Comparison of ENCODE assay signal across 1 cellular context in the genomic region with DNA sequence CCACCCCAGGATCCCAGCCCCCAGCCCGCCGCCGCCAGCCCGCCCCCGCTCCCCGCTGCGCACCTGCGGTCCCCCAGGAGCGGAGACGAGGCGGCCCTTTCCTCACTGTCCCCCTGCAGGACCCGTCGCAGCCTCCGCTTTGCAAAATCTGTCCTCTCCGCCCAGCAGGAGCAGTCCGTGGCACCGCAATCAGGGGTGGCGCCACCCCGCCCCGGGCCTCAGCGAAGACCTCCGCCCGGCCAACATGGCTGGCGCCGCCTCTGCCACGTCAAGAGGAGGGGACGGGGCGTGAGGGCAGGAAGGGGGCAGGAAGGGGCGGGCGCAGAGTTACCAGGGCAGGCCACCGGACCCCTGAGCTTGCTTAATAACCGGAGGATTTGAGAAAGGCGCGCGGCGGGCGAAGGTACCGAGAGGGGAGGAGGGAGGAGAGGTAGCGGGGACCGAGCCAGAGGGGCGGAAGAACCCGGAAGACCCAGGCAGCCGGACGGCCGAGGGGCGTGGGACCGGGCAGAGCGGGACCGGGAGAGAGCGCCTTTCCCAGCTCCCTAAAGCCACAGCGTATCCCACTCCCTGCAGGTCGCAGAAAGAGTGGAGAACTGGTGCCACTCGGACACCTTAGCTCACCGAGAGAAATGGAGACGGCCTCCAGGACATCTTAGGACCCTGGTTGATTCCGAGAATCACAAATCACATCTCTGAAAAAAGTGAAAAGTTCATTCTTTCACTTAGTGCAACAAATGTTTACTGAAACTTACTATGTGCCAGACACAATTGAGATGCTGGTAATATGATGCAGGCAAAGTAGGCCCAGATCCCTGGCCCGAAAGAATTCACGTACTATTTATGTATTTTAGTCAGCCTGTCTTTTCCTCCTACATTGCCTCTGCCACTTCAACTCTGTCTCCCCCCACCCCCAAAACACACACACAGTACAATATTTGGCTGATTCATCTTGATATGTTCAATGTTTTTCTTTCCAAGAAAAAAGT.
TF ChIP-seq lines count a peak whose summit lies in the region.

SEC23A (minus strand) TSS at position 267 of the 989 bp plus-strand sequence. CDS start 7,117 bp downstream, outside the sequence.

TF ChIP-seq in GM23338, 12 proteins besides CTCF, POLR2A, EP300 and RAD21 (continued from another document):
- TF ChIP-seq ZNF462 (CRISPR knock-in tag; IDR thresholded peaks at IDR 0.05): no peak
